ENCODE assay signal across 1 cellular context in genomic region chr1:9167638-9168037, GRCh38.
TF ChIP-seq lines count a peak whose summit lies in the region.

No MANE protein-coding gene starts in this region.

TF ChIP-seq in WTC11, 78 proteins besides CTCF, POLR2A, EP300 and RAD21 (continued from another document):
- no peak for TF ChIP-seq ZNF532 (CRISPR knock-in tag; IDR thresholded peaks at IDR 0.05; ENCODE audit: borderline replicate concordance)
- TF ChIP-seq ZNF416 (CRISPR knock-in tag; IDR thresholded peaks at IDR 0.05): no peak
- no peak for TF ChIP-seq SMAD3 (CRISPR knock-in tag; IDR thresholded peaks at IDR 0.05; ENCODE audit: borderline replicate concordance)
- no peak for TF ChIP-seq CREM (CRISPR knock-in tag; IDR thresholded peaks at IDR 0.05)
- TF ChIP-seq JAZF1 (CRISPR knock-in tag; IDR thresholded peaks at IDR 0.05): no peak
- TF ChIP-seq ZMAT4 (CRISPR knock-in tag; IDR thresholded peaks at IDR 0.05): no peak
- TF ChIP-seq ARID4B (CRISPR knock-in tag; IDR thresholded peaks at IDR 0.05; ENCODE audit: borderline replicate concordance): no peak
- TF ChIP-seq HMGXB4 (CRISPR knock-in tag; IDR thresholded peaks at IDR 0.05): no peak
